In the genomic region with DNA sequence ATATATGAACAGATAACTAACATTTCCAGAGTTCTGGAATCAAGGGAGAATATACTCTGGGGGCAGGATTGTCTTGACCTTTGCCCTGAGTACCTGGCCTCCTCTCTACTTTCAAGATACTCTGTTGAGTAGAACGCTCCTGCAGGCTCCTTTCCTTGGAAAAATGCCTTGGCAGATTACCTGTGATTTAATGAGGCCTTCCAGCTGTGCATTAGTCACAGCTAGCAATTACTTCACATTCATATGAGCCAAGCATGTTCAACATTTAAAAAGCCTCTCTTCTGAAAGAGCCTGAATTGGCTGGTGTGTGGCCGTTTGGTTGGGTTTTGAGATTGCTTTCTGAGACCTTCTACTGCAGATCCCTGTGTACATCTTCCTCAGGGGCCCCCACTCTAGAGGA, we compare ENCODE assay signal across 19 cellular contexts.
DNase-seq lines count a peak whose midpoint lies in the region; ATAC-seq, FAIRE-seq and TF ChIP-seq lines count a peak whose summit lies in the region.
"Had no signal": no experiment of that assay in that cellular context is flagged by ENCODE, and none has a peak within 500 bp of the region (broad histone marks: within the 10 kb centered on the region; RNA-seq: fewer than 3 reads in every experiment).

No MANE protein-coding gene starts in this region.

- in situ Hi-C loops in astrocyte of the spinal cord (cut with HindIII; ENCODE audit: low sequenced_read_pairs), result no loop called here

- FAIRE-seq in islet of Langerhans (lab: Jason Lieb, UNC), result peak; percentile 36
- FAIRE-seq: HepG2, RCC 7860 had no signal

- no peak for TF ChIP-seq CTCF in astrocyte of the spinal cord (IDR thresholded peaks at IDR 0.05; ENCODE audit: low read depth, low read length)

- DNase-seq in Daoy (ENCODE audit: low read depth), result peak; percentile 22
- DNase-seq in NCI-H2081 (lab: John Stamatoyannopoulos, UW), result peak; percentile 34 to 64
- peak; percentile 27 for DNase-seq in astrocyte of the spinal cord (ENCODE audit: low read depth, low spot score)
- DNase-seq in activated CD4-positive, alpha-beta T cell treated with anti-CD3 and anti-CD28 coated beads for 48 hours, result no peak
- DNase-seq: activated B cell treated with CpG ODN at 0.5 μM for 24 hours; activated CD8-positive, alpha-beta memory T cell treated with anti-CD3 and anti-CD28 coated beads, Interleukin-2, amount 10 ng/mL, durations not matched to agents 7 days and 5 days; activated gamma-delta T cell; NCI-H1048; nephron progenitor cell; stimulated activated CD4-positive, alpha-beta T cell treated with anti-CD3 and anti-CD28 coated beads, Interleukin-2, amount 100 ng/mL, for 48 hours; stimulated activated CD8-positive, alpha-beta memory T cell treated with anti-CD3 and anti-CD28 coated beads, Interleukin-4, amount 100 ng/mL, for 48 hours; T-helper 1 cell had no signal

- no peak overlapping the region for H3K4me3 ChIP-seq in astrocyte of the spinal cord (ENCODE audit: low read depth, low read length)

- ATAC-seq in HG03442 (IDR thresholded peaks at IDR 0.05; ENCODE audit: unreplicated experiment) (no peak), HG03439 (IDR thresholded peaks at IDR 0.05; ENCODE audit: unreplicated experiment) (no peak), HG03139 (IDR thresholded peaks at IDR 0.05; ENCODE audit: unreplicated experiment) (no peak)
- ATAC-seq: activated CD8-positive, alpha-beta memory T cell treated with anti-CD3 and anti-CD28 coated beads, Interleukin-2, amount 10 ng/mL, durations not matched to agents 7 days and 5 days; HepG2; right cardiac atrium had no signal
